In the genomic region with DNA sequence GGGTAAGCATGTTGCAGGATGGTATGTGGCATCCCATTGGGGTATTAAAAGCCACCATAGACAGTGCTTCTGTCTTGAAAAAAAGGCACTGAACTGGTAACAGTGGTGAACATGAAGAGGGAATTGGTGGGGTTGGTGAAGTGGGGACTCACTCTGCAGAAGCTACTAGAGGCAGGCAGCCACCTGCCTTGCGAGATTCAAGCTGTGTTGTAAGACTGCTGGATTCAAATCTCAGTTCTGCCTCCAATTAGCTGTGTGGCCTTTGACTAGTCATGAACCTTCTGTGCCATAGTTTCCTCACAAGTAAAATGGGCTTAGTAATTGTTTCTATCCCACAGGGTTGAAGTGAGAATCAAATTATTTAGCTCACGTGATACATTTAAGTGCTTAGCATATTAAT, we compare ENCODE assay signal across 17 cellular contexts. TPM values are rescaled to one million over a fixed set of nuclear protein-coding genes. Genes with fewer than 3 reads are reported as not detected.
DNase-seq lines count a peak whose midpoint lies in the region; ATAC-seq and TF ChIP-seq lines count a peak whose summit lies in the region.
"Had no signal": no experiment of that assay in that cellular context is flagged by ENCODE, and none has a peak within 500 bp of the region (broad histone marks: within the 10 kb centered on the region; RNA-seq: fewer than 3 reads in every experiment).

No MANE protein-coding gene starts in this region.

- peaks cover 5% of the 10 kb centered on the region for H3K36me3 Mint-ChIP-seq in stimulated activated memory B cell treated with anti-CD40 and anti-IgM and Interleukin-4, amounts not matched to agents 10 μg/mL and 1 μg/mL and 100 μg/mL, for 72 hours
- H3K36me3 Mint-ChIP-seq in WTC11, result no peaks in the 10 kb centered on the region

- DNase-seq in CD1c-positive myeloid dendritic cell (ENCODE audit: extremely low spot score) (peak; percentile 40), hepatocyte (ENCODE audit: low spot score) (no peak), G401 (ENCODE audit: low spot score) (no peak), WTC11 (ENCODE audit: low spot score) (no peak), brain microvascular endothelial cell (no peak), COLO668 (lab: John Stamatoyannopoulos, UW; ENCODE audit: unreplicated experiment) (no peak)
- DNase-seq: activated CD4-positive, alpha-beta T cell treated with anti-CD3 and anti-CD28 coated beads, Interleukin-2, amount 10 ng/mL, durations not matched to agents 24 days and 14 days; NCI-H1105; SK-N-SH; stimulated activated CD4-positive, alpha-beta T cell treated with anti-CD3 and anti-CD28 coated beads, Interleukin-15, amount 100 ng/mL, for 24 hours; stimulated activated naive CD4-positive, alpha-beta T cell treated with Interleukin-2 at 50 U/mL for 16 hours; T1000 had no signal

- TF ChIP-seq CTCF in OCI-LY3 (IDR thresholded peaks at IDR 0.05; ENCODE audit: low read depth, low read length) (no peak), hepatocyte (IDR thresholded peaks at IDR 0.05; ENCODE audit: poor library complexity) (no peak), WTC11 (IDR thresholded peaks at IDR 0.05) (no peak), brain microvascular endothelial cell (IDR thresholded peaks at IDR 0.05; ENCODE audit: low read depth, low read length, missing control alignments) (no peak)

- no peak for ATAC-seq in stimulated activated memory B cell treated with anti-CD40 and anti-IgM and Interleukin-4, amounts not matched to agents 10 μg/mL and 1 μg/mL and 100 μg/mL, for 72 hours
- ATAC-seq in WTC11, result no peak
- ATAC-seq: Panc1 had no signal

- H3K27me3 Mint-ChIP-seq in stimulated activated memory B cell treated with anti-CD40 and anti-IgM and Interleukin-4, amounts not matched to agents 10 μg/mL and 1 μg/mL and 100 μg/mL, for 72 hours, result no peaks in the 10 kb centered on the region
- H3K27me3 Mint-ChIP-seq in WTC11 (ENCODE audit: low read depth), result no peaks in the 10 kb centered on the region
- H3K27me3 Mint-ChIP-seq: activated CD4-positive, alpha-beta T cell treated with anti-CD3 and anti-CD28 coated beads, Interleukin-2, amount 10 ng/mL, durations not matched to agents 24 days and 14 days had no signal

- H3K4me1 Mint-ChIP-seq in stimulated activated memory B cell treated with anti-CD40 and anti-IgM and Interleukin-4, amounts not matched to agents 10 μg/mL and 1 μg/mL and 100 μg/mL, for 72 hours, result peaks cover 56% of the 10 kb centered on the region
- H3K4me1 Mint-ChIP-seq in WTC11, result no peaks in the 10 kb centered on the region

- H3K4me3 ChIP-seq in OCI-LY3 (ENCODE audit: low read length), result peak overlapping the region; percentile 4; the same call in 1 of the 2 replicates
- H3K4me3 ChIP-seq in hepatocyte, result no peak overlapping the region
- no peak overlapping the region for H3K4me3 ChIP-seq in brain microvascular endothelial cell (ENCODE audit: low read depth, low read length)
- H3K4me3 ChIP-seq: K562 had no signal

- H3K27ac ChIP-seq in OCI-LY3 (ENCODE audit: low read length) (peak overlapping the region; percentile 88), hepatocyte (peak overlapping the region; percentile 75), brain microvascular endothelial cell (no peak overlapping the region)
- H3K27ac ChIP-seq: neutrophil had no signal

- H3K27ac Mint-ChIP-seq in stimulated activated memory B cell treated with anti-CD40 and anti-IgM and Interleukin-4, amounts not matched to agents 10 μg/mL and 1 μg/mL and 100 μg/mL, for 72 hours, result peak overlapping the region; percentile 99
- H3K27ac Mint-ChIP-seq in WTC11, result no peak overlapping the region
- H3K27ac Mint-ChIP-seq: activated CD4-positive, alpha-beta T cell treated with anti-CD3 and anti-CD28 coated beads, Interleukin-2, amount 10 ng/mL, durations not matched to agents 24 days and 14 days had no signal

- H3K27me3 ChIP-seq in OCI-LY3 (ENCODE audit: low read depth, low read length) (no peaks in the 10 kb centered on the region), hepatocyte (no peaks in the 10 kb centered on the region), brain microvascular endothelial cell (replicated peaks) (no peaks in the 10 kb centered on the region)
- H3K27me3 ChIP-seq: neutrophil had no signal

- no peak overlapping the region for H3K4me3 Mint-ChIP-seq in stimulated activated memory B cell treated with anti-CD40 and anti-IgM and Interleukin-4, amounts not matched to agents 10 μg/mL and 1 μg/mL and 100 μg/mL, for 72 hours
- H3K4me3 Mint-ChIP-seq in WTC11, result no peak overlapping the region
- H3K4me3 Mint-ChIP-seq: activated CD4-positive, alpha-beta T cell treated with anti-CD3 and anti-CD28 coated beads, Interleukin-2, amount 10 ng/mL, durations not matched to agents 24 days and 14 days had no signal

- CTCF ChIA-PET in WTC11 (lab: Charles Lee), result interaction anchor here (0.6 to 2.1 kb wide), 3 partner anchors 9 to 89 kb away, joined by 3 to 11 read pairs (median 3); a partner anchor contains a TSS

- in situ Hi-C loops in G401 (cut with HindIII; ENCODE audit: low sequenced_read_pairs), result no loop called here
- in situ Hi-C loops in brain microvascular endothelial cell (cut with HindIII; ENCODE audit: low pct_ligation_motif_present, low sequenced_read_pairs), result no loop called here

- POLR2A ChIA-PET in WTC11 (lab: Charles Lee), result no interaction called here

- WGBS in hepatocyte (ENCODE audit: low lambda C conversion rate, missing lambda C conversion rate), result 100% methylated on average over 2 of the region's 2 CpGs

- H2AFZ ChIP-seq in OCI-LY3 (ENCODE audit: low read depth, low read length) (no peak overlapping the region), hepatocyte (no peak overlapping the region)

- H4K20me1 ChIP-seq in OCI-LY3 (ENCODE audit: insufficient read depth, low read length) (no peaks in the 10 kb centered on the region), hepatocyte (ENCODE audit: insufficient read depth, poor library complexity, severe bottlenecking) (no peaks in the 10 kb centered on the region)

- H3K9me3 ChIP-seq in OCI-LY3 (ENCODE audit: insufficient read depth, low read length) (no peaks in the 10 kb centered on the region), hepatocyte (ENCODE audit: low read depth) (no peaks in the 10 kb centered on the region)
- H3K9me3 ChIP-seq: neutrophil, SK-N-SH had no signal

- H3K4me1 ChIP-seq in OCI-LY3 (ENCODE audit: low read length) (peaks cover 77% of the 10 kb centered on the region), hepatocyte (ENCODE audit: insufficient read depth) (peaks cover 16% of the 10 kb centered on the region)

- no peaks in the 10 kb centered on the region for H3K36me3 ChIP-seq in OCI-LY3 (replicated peaks; ENCODE audit: low read depth, low read length)
- no peaks in the 10 kb centered on the region for H3K36me3 ChIP-seq in hepatocyte (replicated peaks; ENCODE audit: insufficient read depth, low read depth)
- H3K36me3 ChIP-seq in brain microvascular endothelial cell (replicated peaks), result no peaks in the 10 kb centered on the region
- H3K36me3 ChIP-seq: neutrophil had no signal

- H3K79me2 ChIP-seq in OCI-LY3 (ENCODE audit: low read length), result peaks cover 3% of the 10 kb centered on the region; the same call in 1 of the 2 replicates
- H3K79me2 ChIP-seq in hepatocyte, result peaks cover 44% of the 10 kb centered on the region

- no peaks in the 10 kb centered on the region for H3K9me2 ChIP-seq in hepatocyte (replicated peaks; ENCODE audit: insufficient read depth)
- H3K9me2 ChIP-seq: SK-N-SH had no signal

- H3K4me2 ChIP-seq in OCI-LY3 (ENCODE audit: low read length) (peak overlapping the region; percentile 70), hepatocyte (peak overlapping the region; percentile 59)
- H3K4me2 ChIP-seq: SK-N-SH had no signal

- H3K9ac ChIP-seq in OCI-LY3 (ENCODE audit: low read length), result peak overlapping the region; percentile 49
- H3K9ac ChIP-seq: SK-N-SH had no signal

- no peaks in the 10 kb centered on the region for H3K9me3 Mint-ChIP-seq in stimulated activated memory B cell treated with anti-CD40 and anti-IgM and Interleukin-4, amounts not matched to agents 10 μg/mL and 1 μg/mL and 100 μg/mL, for 72 hours
- peaks cover 3% of the 10 kb centered on the region; the same call in 1 of the 2 replicates for H3K9me3 Mint-ChIP-seq in WTC11
- H3K9me3 Mint-ChIP-seq: activated CD4-positive, alpha-beta T cell treated with anti-CD3 and anti-CD28 coated beads, Interleukin-2, amount 10 ng/mL, durations not matched to agents 24 days and 14 days had no signal

TF ChIP-seq in WTC11, 78 proteins besides CTCF, POLR2A, EP300 and RAD21 (continues in another document):
- TF ChIP-seq NR1H2 (CRISPR knock-in tag; IDR thresholded peaks at IDR 0.05) (no peak), PRRX2 (CRISPR knock-in tag; IDR thresholded peaks at IDR 0.05) (no peak)

RNA-seq across cellular contexts. Expression of a gene that starts 16.6 kb away (rescaled TPM):
- total RNA-seq in hepatocyte (25.6 and 28.3 TPM in 2 replicates), WTC11 (2021) (35.9 to 45.1 TPM (median 36.6 TPM) in 3 replicates)
- polyA plus RNA-seq in hepatocyte, result 26.0 and 27.0 TPM in 2 replicates
- total RNA-seq in G401 (2014; rRNA removed; shearing (Covaris generic)), result 54.7 and 70.7 TPM in 2 replicates

RNA-seq across cellular contexts. Expression of a gene that starts 35.1 kb away (rescaled TPM):
- 828 and 862 TPM in 2 replicates for total RNA-seq in hepatocyte
- 526 and 593 TPM in 2 replicates for polyA plus RNA-seq in hepatocyte
- 769 and 873 TPM in 2 replicates for total RNA-seq in G401 (2014; rRNA removed; shearing (Covaris generic))
- total RNA-seq in WTC11 (2021), result 1,406 to 1,500 TPM (median 1,442 TPM) in 3 replicates

RNA-seq across cellular contexts. Expression of a gene that starts 51.5 kb away (rescaled TPM):
- total RNA-seq in hepatocyte, result 45.1 and 49.4 TPM in 2 replicates
- 28.4 and 29.3 TPM in 2 replicates for polyA plus RNA-seq in hepatocyte
- 83.1 and 104 TPM in 2 replicates for total RNA-seq in G401 (2014; rRNA removed; shearing (Covaris generic))
- total RNA-seq in WTC11 (2021), result 59.9 to 66.2 TPM (median 62.2 TPM) in 3 replicates
